Comparison of ENCODE assay signal across 1 cellular context in genomic region chr1:240511789-240512188, GRCh38.
TF ChIP-seq lines count a peak whose summit lies in the region.

No MANE protein-coding gene starts in this region.

TF ChIP-seq in SK-N-SH, 30 proteins besides CTCF, POLR2A, EP300 and RAD21:
- TF ChIP-seq, protein P1, sequence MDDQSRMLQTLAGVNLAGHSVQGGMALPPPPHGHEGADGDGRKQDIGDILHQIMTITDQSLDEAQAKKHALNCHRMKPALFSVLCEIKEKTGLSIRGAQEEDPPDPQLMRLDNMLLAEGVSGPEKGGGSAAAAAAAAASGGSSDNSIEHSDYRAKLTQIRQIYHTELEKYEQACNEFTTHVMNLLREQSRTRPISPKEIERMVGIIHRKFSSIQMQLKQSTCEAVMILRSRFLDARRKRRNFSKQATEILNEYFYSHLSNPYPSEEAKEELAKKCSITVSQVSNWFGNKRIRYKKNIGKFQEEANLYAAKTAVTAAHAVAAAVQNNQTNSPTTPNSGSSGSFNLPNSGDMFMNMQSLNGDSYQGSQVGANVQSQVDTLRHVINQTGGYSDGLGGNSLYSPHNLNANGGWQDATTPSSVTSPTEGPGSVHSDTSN (IDR thresholded peaks at IDR 0.05) = 0 out of 2 replicates have a peak, but pooled peaks have one; percentile 27
- peak; percentile 46 for TF ChIP-seq TCF12 (IDR thresholded peaks at IDR 0.05)
- TF ChIP-seq FOXM1 (IDR thresholded peaks at IDR 0.05; ENCODE audit: low read depth) = no peak
- no peak for TF ChIP-seq SIN3A (IDR thresholded peaks at IDR 0.05; ENCODE audit: borderline replicate concordance, low read depth, low read length)
- TF ChIP-seq GABPA (IDR thresholded peaks at IDR 0.05; ENCODE audit: low read depth) = no peak
